Comparison of ENCODE assay signal across 17 cellular contexts in genomic region chr6:56375806-56376205, GRCh38.
"Had no signal": no experiment of that assay in that cellular context is flagged by ENCODE, and none has a peak within 500 bp of the region (broad histone marks: within the 10 kb centered on the region; RNA-seq: fewer than 3 reads in every experiment).

No MANE protein-coding gene starts in this region.

- H3K27me3 Mint-ChIP-seq: activated T-helper 17 cell treated with anti-CD3 and anti-CD28 coated beads, Interleukin-2, amount 50 U/mL, for 72 hours; memory B cell; type B pancreatic cell had no signal

- ATAC-seq: activated T-helper 17 cell treated with anti-CD3 and anti-CD28 coated beads, Interleukin-2, amount 50 U/mL, for 72 hours; natural killer cell had no signal

- H3K36me3 Mint-ChIP-seq: memory B cell, natural killer cell had no signal

- H3K4me1 Mint-ChIP-seq: activated T-helper 17 cell treated with anti-CD3 and anti-CD28 coated beads, Interleukin-2, amount 50 U/mL, for 72 hours; natural killer cell had no signal

- H3K9me3 ChIP-seq: breast epithelium, left ventricle myocardium inferior had no signal

- H3K36me3 ChIP-seq: breast epithelium, left ventricle myocardium inferior had no signal

- H3K27me3 ChIP-seq: breast epithelium had no signal

- H3K27ac ChIP-seq: SK-N-MC had no signal

- H3K9me3 Mint-ChIP-seq: activated T-helper 17 cell treated with anti-CD3 and anti-CD28 coated beads, Interleukin-2, amount 50 U/mL, for 72 hours; dendritic cell treated with granulocyte-macrophage colony-stimulating factor and Interleukin-4, amounts not matched to agents 40 ng/mL and 50 ng/mL, for 4 days; memory B cell; natural killer cell had no signal

- H3K4me3 ChIP-seq: left ventricle myocardium inferior, SK-N-MC had no signal

- DNase-seq: activated CD4-positive, alpha-beta T cell treated with anti-CD3 and anti-CD28 coated beads, Interleukin-2, amount 50 U/mL, for 48 hours; activated CD4-positive, CD25-positive, alpha-beta regulatory T cell treated with anti-CD3 and anti-CD28 coated beads, Interleukin-2, amount 50 U/mL, for 72 hours; activated naive CD4-positive, alpha-beta T cell treated with Interleukin-2 at 50 U/mL for 16 hours; cerebellar nuclear complex; effector memory CD4-positive, alpha-beta T cell; islet precursor cell; left ventricle myocardium inferior; natural killer cell; nucleus accumbens; stimulated activated CD4-positive, alpha-beta T cell treated with anti-CD3 and anti-CD28 coated beads, Interleukin-1b, Interleukin-23, amount 100 ng/mL, for 48 hours had no signal

- H3K27ac Mint-ChIP-seq: activated T-helper 17 cell treated with anti-CD3 and anti-CD28 coated beads, Interleukin-2, amount 50 U/mL, for 72 hours; dendritic cell treated with granulocyte-macrophage colony-stimulating factor and Interleukin-4, amounts not matched to agents 40 ng/mL and 50 ng/mL, for 4 days; memory B cell; natural killer cell; progenitor cell of endocrine pancreas; type B pancreatic cell had no signal

- H3K4me3 Mint-ChIP-seq: activated T-helper 17 cell treated with anti-CD3 and anti-CD28 coated beads, Interleukin-2, amount 50 U/mL, for 72 hours; dendritic cell treated with granulocyte-macrophage colony-stimulating factor and Interleukin-4, amounts not matched to agents 40 ng/mL and 50 ng/mL, for 4 days; memory B cell; natural killer cell; type B pancreatic cell had no signal
